Comparison of ENCODE assay signal across 8 cellular contexts in genomic region chr21:46458315-46459023, GRCh38. TPM values are rescaled to one million over a fixed set of nuclear protein-coding genes. Genes with fewer than 3 reads are reported as not detected.
DNase-seq lines count a peak whose midpoint lies in the region; ATAC-seq, FAIRE-seq and TF ChIP-seq lines count a peak whose summit lies in the region.

A gene with protein sequence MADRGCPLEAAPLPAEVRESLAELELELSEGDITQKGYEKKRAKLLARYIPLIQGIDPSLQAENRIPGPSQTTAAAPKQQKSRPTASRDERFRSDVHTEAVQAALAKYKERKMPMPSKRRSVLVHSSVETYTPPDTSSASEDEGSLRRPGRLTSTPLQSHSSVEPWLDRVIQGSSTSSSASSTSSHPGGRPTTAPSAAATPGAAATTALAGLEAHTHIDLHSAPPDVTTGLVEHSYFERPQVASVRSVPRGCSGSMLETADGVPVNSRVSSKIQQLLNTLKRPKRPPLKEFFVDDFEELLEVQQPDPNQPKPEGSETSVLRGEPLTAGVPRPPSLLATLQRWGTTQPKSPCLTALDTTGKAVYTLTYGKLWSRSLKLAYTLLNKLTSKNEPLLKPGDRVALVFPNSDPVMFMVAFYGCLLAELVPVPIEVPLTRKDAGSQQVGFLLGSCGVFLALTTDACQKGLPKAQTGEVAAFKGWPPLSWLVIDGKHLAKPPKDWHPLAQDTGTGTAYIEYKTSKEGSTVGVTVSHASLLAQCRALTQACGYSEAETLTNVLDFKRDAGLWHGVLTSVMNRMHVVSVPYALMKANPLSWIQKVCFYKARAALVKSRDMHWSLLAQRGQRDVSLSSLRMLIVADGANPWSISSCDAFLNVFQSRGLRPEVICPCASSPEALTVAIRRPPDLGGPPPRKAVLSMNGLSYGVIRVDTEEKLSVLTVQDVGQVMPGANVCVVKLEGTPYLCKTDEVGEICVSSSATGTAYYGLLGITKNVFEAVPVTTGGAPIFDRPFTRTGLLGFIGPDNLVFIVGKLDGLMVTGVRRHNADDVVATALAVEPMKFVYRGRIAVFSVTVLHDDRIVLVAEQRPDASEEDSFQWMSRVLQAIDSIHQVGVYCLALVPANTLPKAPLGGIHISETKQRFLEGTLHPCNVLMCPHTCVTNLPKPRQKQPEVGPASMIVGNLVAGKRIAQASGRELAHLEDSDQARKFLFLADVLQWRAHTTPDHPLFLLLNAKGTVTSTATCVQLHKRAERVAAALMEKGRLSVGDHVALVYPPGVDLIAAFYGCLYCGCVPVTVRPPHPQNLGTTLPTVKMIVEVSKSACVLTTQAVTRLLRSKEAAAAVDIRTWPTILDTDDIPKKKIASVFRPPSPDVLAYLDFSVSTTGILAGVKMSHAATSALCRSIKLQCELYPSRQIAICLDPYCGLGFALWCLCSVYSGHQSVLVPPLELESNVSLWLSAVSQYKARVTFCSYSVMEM (N-terminal part only) (plus strand): TSS chr21:46458891. CDS start chr21:46459132, 241 bp downstream.

- peak within 1 kb of the TSS; percentile 91 for H3K4me2 ChIP-seq in neuronal stem cell (ENCODE audit: insufficient read depth, low read length, poor library complexity, severe bottlenecking)

- peaks cover 36% of the 10 kb centered on the region for H3K4me1 Mint-ChIP-seq in activated naive CD4-positive, alpha-beta T cell treated with anti-CD3 and anti-CD28 coated beads for 36 hours (ENCODE audit: low read depth)

- WGBS in neuronal stem cell (ENCODE audit: extremely low coverage in 2 of 2, insufficient read length in 2 of 2, insufficient replicate concordance in 1 of 2), 2 donors: no CpG with 5 or more reads among the region's 91 CpGs

- H3K4me3 Mint-ChIP-seq in activated naive CD4-positive, alpha-beta T cell treated with anti-CD3 and anti-CD28 coated beads for 36 hours: peak within 1 kb of the TSS; percentile 83

- CTCF ChIA-PET in activated naive CD4-positive, alpha-beta T cell treated with anti-CD3 and anti-CD28 coated beads for 36 hours (lab: Charles Lee): no interaction called here

- H3K14ac ChIP-seq in neuronal stem cell (ENCODE audit: low read length): peak within 1 kb of the TSS; percentile 83

- peaks cover 10 to 13% of the 10 kb centered on the region in 2 donors for H3K4me1 ChIP-seq in neuronal stem cell (ENCODE audit: control insufficient read depth in 2 of 2, insufficient read depth in 1 of 2, low read depth in 1 of 2, low read length in 2 of 2)
- H3K4me1 ChIP-seq in subcutaneous abdominal adipose tissue (ENCODE audit: control insufficient read depth in 5 of 5, insufficient read depth in 5 of 5, low read length in 5 of 5): peaks cover 10 to 59% (median 45%) of the 10 kb centered on the region in 5 donors

- peak within 1 kb of the TSS; percentile 88 for H3K27ac ChIP-seq in neuronal stem cell (replicated peaks; ENCODE audit: low read length)
- H3K27ac ChIP-seq in subcutaneous abdominal adipose tissue (ENCODE audit: low read depth, low read length): peak within 1 kb of the TSS; percentile 88

- H3K79me1 ChIP-seq in neuronal stem cell (ENCODE audit: low read depth, low read length): peaks cover 9% of the 10 kb centered on the region

- H4K8ac ChIP-seq in neuronal stem cell (ENCODE audit: low read depth, low read length): peak within 1 kb of the TSS; percentile 7

- ATAC-seq in HG02571 (IDR thresholded peaks at IDR 0.05; ENCODE audit: unreplicated experiment): peak; percentile 91

- H3K36me3 ChIP-seq in GM06990 (ENCODE audit: control insufficient read depth, insufficient read depth, low read length) (peaks cover 4% of the 10 kb centered on the region), neuronal stem cell (replicated peaks in 1 of 2; ENCODE audit: control insufficient read depth in 2 of 2, insufficient read depth in 2 of 2, low read length in 2 of 2) (peaks cover 4 to 50% of the 10 kb centered on the region in 2 donors), subcutaneous abdominal adipose tissue (ENCODE audit: control insufficient read depth in 5 of 5, insufficient read depth in 5 of 5, low read length in 5 of 5) (peaks cover 0 to 7% (median 0%) of the 10 kb centered on the region in 5 donors)

- no peak within 1 kb of the TSS for H3K4ac ChIP-seq in neuronal stem cell (ENCODE audit: low read length)

- FAIRE-seq in frontal cortex (lab: Jason Lieb, UNC): no peak

- intact Hi-C loops in activated naive CD4-positive, alpha-beta T cell treated with anti-CD3 and anti-CD28 coated beads for 36 hours (cut with micrococcal nuclease): loop anchor here (1.0 to 5.0 kb wide), 7 partner anchors 94 to 486 kb away; partner anchors contain the start of genes LSS, PCNT, PRMT2 and YBEY

- H4K91ac ChIP-seq in neuronal stem cell (ENCODE audit: low read depth, low read length, poor library complexity): no peak within 1 kb of the TSS

- H3K23ac ChIP-seq in neuronal stem cell (ENCODE audit: low read depth, low read length, poor library complexity): peak within 1 kb of the TSS; percentile 98

- H3K9ac ChIP-seq in neuronal stem cell (ENCODE audit: low read depth, low read length, poor library complexity) (peak within 1 kb of the TSS; percentile 99), subcutaneous abdominal adipose tissue (ENCODE audit: low read length in 5 of 5) (peak within 1 kb of the TSS; percentile 63 to 95 (median 89))

- TF ChIP-seq POLR2A in NB4 (IDR thresholded peaks at IDR 0.05; ENCODE audit: extremely low read depth, insufficient read length): peak; percentile 89

- H2AFZ ChIP-seq in neuronal stem cell (ENCODE audit: low read length): peak within 1 kb of the TSS; percentile 97

- peaks cover 6% of the 10 kb centered on the region for H3K36me3 Mint-ChIP-seq in activated naive CD4-positive, alpha-beta T cell treated with anti-CD3 and anti-CD28 coated beads for 36 hours (ENCODE audit: low read depth)

- no peak within 1 kb of the TSS for H2BK120ac ChIP-seq in neuronal stem cell (ENCODE audit: low read depth, low read length)

- H3K18ac ChIP-seq in neuronal stem cell (ENCODE audit: low read length): peak within 1 kb of the TSS; percentile 96

- TF ChIP-seq CTCF in GM06990 (IDR thresholded peaks at IDR 0.05; ENCODE audit: insufficient read depth, low read length, poor library complexity, severe bottlenecking) (no peak), NB4 (IDR thresholded peaks at IDR 0.05; ENCODE audit: low read depth, low read length) (no peak)

- no peaks in the 10 kb centered on the region for H3K9me3 ChIP-seq in neuronal stem cell (replicated peaks in 1 of 2; ENCODE audit: control insufficient read depth in 2 of 2, insufficient read depth in 1 of 2, low read depth in 1 of 2, low read length in 2 of 2)
- H3K9me3 ChIP-seq in subcutaneous abdominal adipose tissue (ENCODE audit: control insufficient read depth in 5 of 5, low read length in 5 of 5): no peaks in the 10 kb centered on the region

- H3K27me3 ChIP-seq in GM06990 (replicated peaks; ENCODE audit: control insufficient read depth, insufficient read depth, low read length) (no peaks in the 10 kb centered on the region), neuronal stem cell (ENCODE audit: control insufficient read depth in 3 of 3, insufficient read depth in 3 of 3, low read depth in 1 of 3, low read length in 3 of 3) (no peaks in the 10 kb centered on the region), subcutaneous abdominal adipose tissue (ENCODE audit: control insufficient read depth in 5 of 5, insufficient read depth in 4 of 5, low read length in 5 of 5) (no peaks in the 10 kb centered on the region)

- peak within 1 kb of the TSS; percentile 82 for H2AK5ac ChIP-seq in neuronal stem cell (ENCODE audit: low read depth, low read length)

- H3K27ac Mint-ChIP-seq in activated naive CD4-positive, alpha-beta T cell treated with anti-CD3 and anti-CD28 coated beads for 36 hours: peak within 1 kb of the TSS; percentile 86

- DNase-seq in GM06990 (ENCODE audit: extremely low read depth, insufficient read length) (peak; percentile 99), NB4 (ENCODE audit: low read depth) (peak; percentile 99), SK-N-DZ (ENCODE audit: low spot score) (peak; percentile 96), frontal cortex (ENCODE audit: low spot score in 2 of 2) (peak; percentile 99), neuronal stem cell (ENCODE audit: low spot score) (peak; percentile 97)
- DNase-seq in activated naive CD4-positive, alpha-beta T cell treated with anti-CD3 and anti-CD28 coated beads for 36 hours: peak; percentile 94

- no peak within 1 kb of the TSS for H2BK15ac ChIP-seq in neuronal stem cell (ENCODE audit: low read length)

- H3K27me3 Mint-ChIP-seq in activated naive CD4-positive, alpha-beta T cell treated with anti-CD3 and anti-CD28 coated beads for 36 hours (ENCODE audit: low read depth): no peaks in the 10 kb centered on the region

- H2BK12ac ChIP-seq in neuronal stem cell (ENCODE audit: low read length): no peak within 1 kb of the TSS

- H3K4me3 ChIP-seq in GM06990 (replicated peaks; ENCODE audit: low read depth, low read length): peak within 1 kb of the TSS; percentile 92
- H3K4me3 ChIP-seq in NB4 (ENCODE audit: low read depth, low read length): peak within 1 kb of the TSS; percentile 67
- H3K4me3 ChIP-seq in neuronal stem cell (ENCODE audit: low read length in 2 of 2): peak within 1 kb of the TSS; percentile 93 to 100
- peak within 1 kb of the TSS; percentile 86 to 92 (median 88) for H3K4me3 ChIP-seq in subcutaneous abdominal adipose tissue (ENCODE audit: low read depth in 1 of 5, low read length in 5 of 5)

- peak within 1 kb of the TSS; percentile 85 for H2BK5ac ChIP-seq in neuronal stem cell (ENCODE audit: low read length)

- no peaks in the 10 kb centered on the region for H3K9me3 Mint-ChIP-seq in activated naive CD4-positive, alpha-beta T cell treated with anti-CD3 and anti-CD28 coated beads for 36 hours

RNA-seq across cellular contexts. Expression of the gene that starts here (rescaled TPM):
- 14.0 and 17.4 TPM in 2 replicates for polyA plus RNA-seq in SK-N-DZ (2014; cell fraction: cytosol; rRNA removed)
- polyA plus RNA-seq in SK-N-DZ (2014; cell fraction: nucleus; rRNA removed): 47.3 and 73.5 TPM in 2 replicates
- 10 to 100 TPM; 31.4 to 32.7 TPM for total RNA-seq in activated naive CD4-positive, alpha-beta T cell treated with anti-CD3 and anti-CD28 coated beads for 36 hours
- total RNA-seq in frontal cortex: 26.1 TPM
- polyA plus RNA-seq in neuronal stem cell (2013, experiment 1 of 2): 24.0 TPM
- polyA plus RNA-seq in neuronal stem cell (2013, experiment 2 of 2): 24.5 TPM

Comparison
In these comparisons a context has a peak if more than half of its experiments do, and no peak if none do; other contexts are left out.
1. Peak in every context shown above with its lines: DNase-seq, ATAC-seq, H3K4me3 ChIP-seq and H3K27ac ChIP-seq.